In genomic region chr6:140774080-140774505, GRCh38 we compare ENCODE assay signal across 8 cellular contexts.
DNase-seq lines count a peak whose midpoint lies in the region; ATAC-seq and TF ChIP-seq lines count a peak whose summit lies in the region.
"Had no signal": no experiment of that assay in that cellular context is flagged by ENCODE, and none has a peak within 500 bp of the region (broad histone marks: within the 10 kb centered on the region; RNA-seq: fewer than 3 reads in every experiment).

No MANE protein-coding gene starts in this region.

- H3K4me3 ChIP-seq in IMR-90 (ENCODE audit: insufficient read depth, low read depth, low read length) (no peak overlapping the region), brain microvascular endothelial cell (ENCODE audit: low read depth, low read length) (no peak overlapping the region), neuronal stem cell (ENCODE audit: low read length in 2 of 2) (no peak overlapping the region)
- H3K4me3 ChIP-seq: skin epidermis had no signal

- H3K4me1 Mint-ChIP-seq in endothelial cell (ENCODE audit: unreplicated experiment) = no peaks in the 10 kb centered on the region

- H4K20me1 ChIP-seq in IMR-90 (ENCODE audit: insufficient read depth, low read length) = no peaks in the 10 kb centered on the region

- no peak overlapping the region for H3K9ac ChIP-seq in IMR-90 (ENCODE audit: low read depth, low read length)
- no peak overlapping the region for H3K9ac ChIP-seq in neuronal stem cell (ENCODE audit: low read depth, low read length, poor library complexity)

- H3K9me3 ChIP-seq in IMR-90 (ENCODE audit: control insufficient read depth, insufficient read depth, low read length) (peaks cover 4% of the 10 kb centered on the region; the same call in 1 of the 2 replicates), neuronal stem cell (replicated peaks in 1 of 2; ENCODE audit: control insufficient read depth in 2 of 2, insufficient read depth in 1 of 2, low read depth in 1 of 2, low read length in 2 of 2) (no peaks in the 10 kb centered on the region)

- no peak overlapping the region for H2BK15ac ChIP-seq in IMR-90 (ENCODE audit: low read depth, low read length)
- H2BK15ac ChIP-seq in neuronal stem cell (ENCODE audit: low read length) = no peak overlapping the region

- no peak overlapping the region for H3K18ac ChIP-seq in IMR-90 (ENCODE audit: low read depth, low read length)
- no peak overlapping the region for H3K18ac ChIP-seq in neuronal stem cell (ENCODE audit: low read length)

- ATAC-seq in GM18502 (IDR thresholded peaks at IDR 0.05; ENCODE audit: poor library complexity, unreplicated experiment) = peak; percentile 100
- ATAC-seq in GM21723 (IDR thresholded peaks at IDR 0.05; ENCODE audit: unreplicated experiment) = peak; percentile 100
- peak; percentile 96 for ATAC-seq in IMR-90 (ENCODE audit: low read depth)

- peak overlapping the region; percentile 25; the same call in 1 of the 2 replicates for H3K4me2 ChIP-seq in IMR-90 (ENCODE audit: low read depth, low read length)
- H3K4me2 ChIP-seq in neuronal stem cell (ENCODE audit: insufficient read depth, low read length, poor library complexity, severe bottlenecking) = no peak overlapping the region

- no peak overlapping the region for H3K27ac Mint-ChIP-seq in endothelial cell (ENCODE audit: unreplicated experiment)

- WGBS in IMR-90 (ENCODE audit: extremely low coverage in 2 of 2, insufficient read length in 1 of 2), 2 experiments = no CpG with 5 or more reads among the region's 3 CpGs
- no CpG with 5 or more reads among the region's 3 CpGs for WGBS in neuronal stem cell (ENCODE audit: extremely low coverage in 2 of 2, insufficient read length in 2 of 2, insufficient replicate concordance in 1 of 2), 2 donors

- TF ChIP-seq CTCF in IMR-90 (conservative IDR thresholded peaks at IDR 0.05; ENCODE audit: low read depth, low read length) (no peak), brain microvascular endothelial cell (IDR thresholded peaks at IDR 0.05; ENCODE audit: low read depth, low read length, missing control alignments) (no peak), endothelial cell (IDR thresholded peaks at IDR 0.05; ENCODE audit: unreplicated experiment) (no peak)

- H3K4me3 Mint-ChIP-seq in endothelial cell (ENCODE audit: unreplicated experiment) = no peak overlapping the region

- H4K8ac ChIP-seq in IMR-90 (ENCODE audit: low read depth in 2 of 2, low read length in 2 of 2) (no peak overlapping the region), neuronal stem cell (ENCODE audit: low read depth, low read length) (no peak overlapping the region)

- no peak for TF ChIP-seq RAD21 in IMR-90 (IDR thresholded peaks at IDR 0.05; ENCODE audit: low read length)

- TF ChIP-seq POLR2A in IMR-90 (IDR thresholded peaks at IDR 0.05; ENCODE audit: low read depth, low read length) = no peak

- no peak overlapping the region for H3K4ac ChIP-seq in IMR-90 (ENCODE audit: low read depth, low read length)
- H3K4ac ChIP-seq in neuronal stem cell (ENCODE audit: low read length) = no peak overlapping the region

- BruUV-seq in IMR-90 (replicated peaks; lab: Mats Ljungman, UMichigan) = no TSS peak

- CTCF ChIA-PET in IMR-90 (lab: Yijun Ruan, JAX) = interaction anchor here (0.6 to 0.9 kb wide), 2 partner anchors 20 to 75 kb away, joined by 3 read pairs; no protein-coding TSS in a partner anchor

- H3K27me3 ChIP-seq in IMR-90 (ENCODE audit: control insufficient read depth, insufficient read depth, low read length) (no peaks in the 10 kb centered on the region), brain microvascular endothelial cell (replicated peaks) (no peaks in the 10 kb centered on the region), neuronal stem cell (ENCODE audit: control insufficient read depth in 3 of 3, insufficient read depth in 3 of 3, low read depth in 1 of 3, low read length in 3 of 3) (no peaks in the 10 kb centered on the region)

- no peaks in the 10 kb centered on the region for H3K9me1 ChIP-seq in IMR-90 (ENCODE audit: insufficient read depth, low read length)

- peak; percentile 91 for DNase-seq in IMR-90
- peak; percentile 80 for DNase-seq in brain microvascular endothelial cell
- DNase-seq in neuronal stem cell (ENCODE audit: low spot score) = no peak
- no peak for DNase-seq in SHP77 treated with DMSO at 0.1 percent for 48 hours (lab: John Stamatoyannopoulos, UW)
- DNase-seq in endothelial cell (ENCODE audit: low spot score) = no peak

- peaks cover 2% of the 10 kb centered on the region; the same call in 1 of the 2 replicates for H3K4me1 ChIP-seq in IMR-90 (ENCODE audit: control insufficient read depth, insufficient read depth, low read length)
- no peaks in the 10 kb centered on the region for H3K4me1 ChIP-seq in neuronal stem cell (ENCODE audit: control insufficient read depth in 2 of 2, insufficient read depth in 1 of 2, low read depth in 1 of 2, low read length in 2 of 2)

- dilution Hi-C loops in IMR-90 (cut with HindIII; ENCODE audit: low sequenced_read_pairs, unreplicated experiment) = no loop called here

- H2BK120ac ChIP-seq in IMR-90 (ENCODE audit: low read depth, low read length) (peak overlapping the region; percentile 33), neuronal stem cell (ENCODE audit: low read depth, low read length) (no peak overlapping the region)

- H3K36me3 ChIP-seq in IMR-90 (ENCODE audit: control insufficient read depth, insufficient read depth, low read length) (no peaks in the 10 kb centered on the region), brain microvascular endothelial cell (replicated peaks) (no peaks in the 10 kb centered on the region), neuronal stem cell (replicated peaks in 1 of 2; ENCODE audit: control insufficient read depth in 2 of 2, insufficient read depth in 2 of 2, low read length in 2 of 2) (no peaks in the 10 kb centered on the region)

- no peak overlapping the region for H2BK12ac ChIP-seq in neuronal stem cell (ENCODE audit: low read length)

- in situ Hi-C loops in IMR-90 (cut with MboI; ENCODE audit: low sequenced_read_pairs) = no loop called here
- in situ Hi-C loops in brain microvascular endothelial cell (cut with HindIII; ENCODE audit: low pct_ligation_motif_present, low sequenced_read_pairs) = no loop called here

- no peak overlapping the region; the same call in 1 of the 2 replicates for H3K14ac ChIP-seq in IMR-90 (replicated peaks; ENCODE audit: low read depth, low read length)
- H3K14ac ChIP-seq in neuronal stem cell (ENCODE audit: low read length) = no peak overlapping the region

- peaks cover 7% of the 10 kb centered on the region for H3K9me3 Mint-ChIP-seq in endothelial cell (ENCODE audit: unreplicated experiment)

- H4K5ac ChIP-seq in IMR-90 (ENCODE audit: low read depth, low read length) = no peak overlapping the region

- no peak overlapping the region for H2AK9ac ChIP-seq in IMR-90 (replicated peaks; ENCODE audit: low read depth, low read length, poor library complexity)

- peaks cover 7% of the 10 kb centered on the region for H3K36me3 Mint-ChIP-seq in endothelial cell (ENCODE audit: low read depth, unreplicated experiment)

- intact Hi-C loops in IMR-90 (cut with micrococcal nuclease) = no loop called here

- H2AFZ ChIP-seq in IMR-90 (replicated peaks; ENCODE audit: low read length, poor library complexity) (no peak overlapping the region), neuronal stem cell (ENCODE audit: low read length) (peak overlapping the region; percentile 29)

- H4K91ac ChIP-seq in IMR-90 (ENCODE audit: insufficient read depth, low read depth, low read length) = 0 out of 2 replicates have a peak overlapping the region, but pooled peaks have one; percentile 5
- no peak overlapping the region for H4K91ac ChIP-seq in neuronal stem cell (ENCODE audit: low read depth, low read length, poor library complexity)

- no peak overlapping the region for H3K23ac ChIP-seq in IMR-90 (ENCODE audit: low read depth, low read length)
- no peak overlapping the region for H3K23ac ChIP-seq in neuronal stem cell (ENCODE audit: low read depth, low read length, poor library complexity)

- H2AK5ac ChIP-seq in IMR-90 (ENCODE audit: low read depth, low read length) = no peak overlapping the region
- H2AK5ac ChIP-seq in neuronal stem cell (ENCODE audit: low read depth, low read length) = no peak overlapping the region

- H3K79me1 ChIP-seq in IMR-90 (ENCODE audit: low read depth in 1 of 2, low read length in 2 of 2) (no peaks in the 10 kb centered on the region), neuronal stem cell (ENCODE audit: low read depth, low read length) (no peaks in the 10 kb centered on the region)

- no peak overlapping the region for H3K56ac ChIP-seq in IMR-90 (ENCODE audit: extremely low read depth, insufficient read depth, low read length)

- H2BK5ac ChIP-seq in IMR-90 (ENCODE audit: low read depth, low read length, poor library complexity, severe bottlenecking) (peak overlapping the region; percentile 41), neuronal stem cell (ENCODE audit: low read length) (no peak overlapping the region)

- POLR2A ChIA-PET in IMR-90 (lab: Charles Lee; ENCODE audit: unreplicated experiment) = no interaction called here

- H3K27ac ChIP-seq in IMR-90 (ENCODE audit: insufficient read depth, low read length) (no peak overlapping the region), brain microvascular endothelial cell (peak overlapping the region; percentile 5), neuronal stem cell (replicated peaks; ENCODE audit: low read length) (no peak overlapping the region)
- H3K27ac ChIP-seq: skin epidermis had no signal

- peak overlapping the region; percentile 19; the same call in 1 of the 2 replicates for H2BK20ac ChIP-seq in IMR-90 (ENCODE audit: low read depth, low read length)

- H3K27me3 Mint-ChIP-seq in endothelial cell (ENCODE audit: unreplicated experiment) = no peaks in the 10 kb centered on the region

TF ChIP-seq in IMR-90, 13 proteins besides CTCF, POLR2A, EP300 and RAD21 (continues in another document):
- TF ChIP-seq BHLHE40 (IDR thresholded peaks at IDR 0.05; ENCODE audit: low read depth, low read length) (peak; percentile 20; the same call in 1 of the 2 replicates), USF2 (IDR thresholded peaks at IDR 0.05; ENCODE audit: low read depth, low read length) (no peak)
- TF ChIP-seq, protein P1, sequence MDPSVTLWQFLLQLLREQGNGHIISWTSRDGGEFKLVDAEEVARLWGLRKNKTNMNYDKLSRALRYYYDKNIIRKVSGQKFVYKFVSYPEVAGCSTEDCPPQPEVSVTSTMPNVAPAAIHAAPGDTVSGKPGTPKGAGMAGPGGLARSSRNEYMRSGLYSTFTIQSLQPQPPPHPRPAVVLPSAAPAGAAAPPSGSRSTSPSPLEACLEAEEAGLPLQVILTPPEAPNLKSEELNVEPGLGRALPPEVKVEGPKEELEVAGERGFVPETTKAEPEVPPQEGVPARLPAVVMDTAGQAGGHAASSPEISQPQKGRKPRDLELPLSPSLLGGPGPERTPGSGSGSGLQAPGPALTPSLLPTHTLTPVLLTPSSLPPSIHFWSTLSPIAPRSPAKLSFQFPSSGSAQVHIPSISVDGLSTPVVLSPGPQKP (IDR thresholded peaks at IDR 0.05; ENCODE audit: borderline replicate concordance, low read depth, low read length) = no peak

Comparison
In these comparisons a context has a peak if more than half of its experiments do, and no peak if none do; other contexts are left out.
1. DNase-seq: peak in IMR-90 (single experiment) and brain microvascular endothelial cell (single experiment); none in neuronal stem cell (single experiment), SHP77 treated with DMSO at 0.1 percent for 48 hours (single experiment) and endothelial cell (single experiment).
2. Peak in every context shown above with its lines, with median percentiles within 50 percentile points of each other: ATAC-seq.